Comparison of ENCODE assay signal across 25 cellular contexts in genomic region chr13:89490661-89491060, GRCh38.
DNase-seq lines count a peak whose midpoint lies in the region; FAIRE-seq and TF ChIP-seq lines count a peak whose summit lies in the region.
"Had no signal": no experiment of that assay in that cellular context is flagged by ENCODE, and none has a peak within 500 bp of the region (broad histone marks: within the 10 kb centered on the region; RNA-seq: fewer than 3 reads in every experiment).

No MANE protein-coding gene starts in this region.

- no peak overlapping the region for H3K4me2 ChIP-seq in astrocyte (ENCODE audit: low read length)
- H3K4me2 ChIP-seq: SK-N-SH had no signal

- H3K4me3 ChIP-seq in astrocyte (ENCODE audit: insufficient read depth, low read depth, low read length): no peak overlapping the region
- no peak overlapping the region for H3K4me3 ChIP-seq in fibroblast of mammary gland (ENCODE audit: control insufficient read depth, low read depth, low read length)
- no peak overlapping the region for H3K4me3 ChIP-seq in breast epithelium
- H3K4me3 ChIP-seq: K562 had no signal

- H3K9me3 Mint-ChIP-seq in astrocyte (ENCODE audit: unreplicated experiment): peaks cover 8% of the 10 kb centered on the region

- DNase-seq in HCEC 1CT: peak; percentile 47
- peak; percentile 58 for DNase-seq in astrocyte (ENCODE audit: low read depth)
- DNase-seq in fibroblast of mammary gland (ENCODE audit: low read depth): peak; percentile 0
- DNase-seq in renal cortical epithelial cell (ENCODE audit: low read depth): peak; percentile 35
- no peak for DNase-seq in AG08395 (ENCODE audit: low spot score)
- no peak for DNase-seq in retina
- DNase-seq in breast epithelium (ENCODE audit: low spot score in 2 of 2): no peak
- DNase-seq: DMS53; GF-D8; H7; HFFc6; NCI-H1092 treated with DMSO at 0.1 percent for 48 hours; NCI-H1436 treated with DMSO at 0.1 percent for 48 hours; NCI-H1930; NCI-H2227 treated with DMSO at 0.1 percent for 48 hours; NCI-H510A; NCI-H748 treated with DMSO at 0.1 percent for 48 hours; NK-92 treated with Interleukin-12 subunit alpha and Interleukin-12 subunit beta, amount 100 ng/mL, for 24 hours; SHP77 treated with DMSO at 0.1 percent for 48 hours; SK-N-SH had no signal

- no peaks in the 10 kb centered on the region for H3K4me1 Mint-ChIP-seq in astrocyte (ENCODE audit: low read depth, unreplicated experiment)
- H3K4me1 Mint-ChIP-seq: B cell, CD14-positive monocyte had no signal

- no peak for FAIRE-seq in astrocyte (lab: Jason Lieb, UNC)
- FAIRE-seq: A204.1, K562 had no signal

- intact Hi-C loops in breast epithelium (cut with DNase I; ENCODE audit: low total_unique reads): no loop called here

- no peak overlapping the region for H3K9ac ChIP-seq in astrocyte (ENCODE audit: low read length)
- H3K9ac ChIP-seq: SK-N-SH had no signal

- no peaks in the 10 kb centered on the region for H3K36me3 ChIP-seq in astrocyte (ENCODE audit: insufficient read depth, low read length)
- H3K36me3 ChIP-seq in breast epithelium: no peaks in the 10 kb centered on the region

- no peak overlapping the region for H2AFZ ChIP-seq in astrocyte (ENCODE audit: low read depth, low read length)

- no peaks in the 10 kb centered on the region for H3K9me3 ChIP-seq in astrocyte (ENCODE audit: insufficient read depth, low read depth, low read length)
- no peaks in the 10 kb centered on the region for H3K9me3 ChIP-seq in breast epithelium
- H3K9me3 ChIP-seq: SK-N-SH had no signal

- TF ChIP-seq CTCF in astrocyte (IDR thresholded peaks at IDR 0.05; ENCODE audit: insufficient read depth, low read depth, low read length) (no peak), fibroblast of mammary gland (conservative IDR thresholded peaks at IDR 0.05; ENCODE audit: control insufficient read depth, insufficient read depth, low read depth, low read length) (no peak), breast epithelium (IDR thresholded peaks at IDR 0.05) (no peak)

- H3K27me3 Mint-ChIP-seq in astrocyte (ENCODE audit: low read depth, unreplicated experiment): no peaks in the 10 kb centered on the region
- H3K27me3 Mint-ChIP-seq: B cell had no signal

- H3K4me3 Mint-ChIP-seq in astrocyte (ENCODE audit: unreplicated experiment): no peak overlapping the region
- H3K4me3 Mint-ChIP-seq: B cell, CD14-positive monocyte, HFFc6 had no signal

- H3K4me1 ChIP-seq in astrocyte (ENCODE audit: insufficient read depth, low read length) (no peaks in the 10 kb centered on the region), breast epithelium (no peaks in the 10 kb centered on the region)

- H3K27ac ChIP-seq in astrocyte (ENCODE audit: low read depth, low read length) (no peak overlapping the region), breast epithelium (no peak overlapping the region)
- H3K27ac ChIP-seq: RWPE1 had no signal

- H3K36me3 Mint-ChIP-seq in astrocyte (ENCODE audit: low read depth, unreplicated experiment): no peaks in the 10 kb centered on the region
- H3K36me3 Mint-ChIP-seq: CD14-positive monocyte had no signal

- no peaks in the 10 kb centered on the region for H4K20me1 ChIP-seq in astrocyte (ENCODE audit: insufficient read depth, low read length)

- H3K27ac Mint-ChIP-seq in astrocyte (ENCODE audit: unreplicated experiment): no peak overlapping the region
- H3K27ac Mint-ChIP-seq: B cell, CD14-positive monocyte, HFFc6 had no signal

- H3K79me2 ChIP-seq in astrocyte (ENCODE audit: insufficient read depth, low read length): no peaks in the 10 kb centered on the region

- no peak for TF ChIP-seq POLR2A in breast epithelium (IDR thresholded peaks at IDR 0.05)

- H3K27me3 ChIP-seq in astrocyte (ENCODE audit: insufficient read depth, low read length): no peaks in the 10 kb centered on the region
- H3K27me3 ChIP-seq in breast epithelium: no peaks in the 10 kb centered on the region

Comparison
In these comparisons a context has a peak if more than half of its experiments do, and no peak if none do; other contexts are left out.
1. DNase-seq: peak in HCEC 1CT (single experiment), astrocyte (single experiment), fibroblast of mammary gland (single experiment) and renal cortical epithelial cell (single experiment); none in AG08395 (single experiment), retina (single experiment) and breast epithelium (0 of 2).